Comparison of ENCODE assay signal across 1 cellular context in the genomic region with DNA sequence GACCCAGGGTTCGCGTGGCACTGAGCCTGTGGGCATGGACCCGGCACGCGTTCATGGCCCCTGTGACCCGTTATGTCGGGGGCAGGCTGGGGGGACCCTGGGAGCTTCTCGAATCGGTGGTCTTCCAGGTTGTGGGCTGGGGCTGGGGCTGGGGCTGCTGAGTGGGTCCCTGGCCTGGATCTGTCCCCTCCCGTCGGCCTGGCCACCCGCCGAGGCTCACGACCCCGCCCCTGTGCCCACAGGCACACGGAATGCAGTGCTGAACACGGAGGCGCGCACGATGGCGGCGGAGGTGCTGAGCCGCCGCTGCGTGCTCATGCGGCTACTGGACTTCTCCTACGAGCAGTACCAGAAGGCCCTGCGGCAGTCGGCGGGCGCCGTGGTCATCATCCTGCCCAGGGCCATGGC.
TF ChIP-seq lines count a peak whose summit lies in the region.

No MANE protein-coding gene starts in this region.

TF ChIP-seq in HepG2, 621 proteins besides CTCF, POLR2A, EP300 and RAD21:
- TF ChIP-seq AGO2 (optimal IDR thresholded peaks at IDR 0.05; ENCODE audit: low read depth, low read length), result peak; percentile 41
- peak; percentile 30; the same call in 1 of the 2 replicates for TF ChIP-seq ZNF768 (CRISPR knock-in tag; IDR thresholded peaks at IDR 0.05)
- TF ChIP-seq, protein P1, sequence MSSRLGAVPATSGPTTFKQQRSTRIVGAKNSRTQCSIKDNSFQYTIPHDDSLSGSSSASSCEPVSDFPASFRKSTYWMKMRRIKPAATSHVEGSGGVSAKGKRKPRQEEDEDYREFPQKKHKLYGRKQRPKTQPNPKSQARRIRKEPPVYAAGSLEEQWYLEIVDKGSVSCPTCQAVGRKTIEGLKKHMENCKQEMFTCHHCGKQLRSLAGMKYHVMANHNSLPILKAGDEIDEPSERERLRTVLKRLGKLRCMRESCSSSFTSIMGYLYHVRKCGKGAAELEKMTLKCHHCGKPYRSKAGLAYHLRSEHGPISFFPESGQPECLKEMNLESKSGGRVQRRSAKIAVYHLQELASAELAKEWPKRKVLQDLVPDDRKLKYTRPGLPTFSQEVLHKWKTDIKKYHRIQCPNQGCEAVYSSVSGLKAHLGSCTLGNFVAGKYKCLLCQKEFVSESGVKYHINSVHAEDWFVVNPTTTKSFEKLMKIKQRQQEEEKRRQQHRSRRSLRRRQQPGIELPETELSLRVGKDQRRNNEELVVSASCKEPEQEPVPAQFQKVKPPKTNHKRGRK (CRISPR knock-in tag; IDR thresholded peaks at IDR 0.05), result no peak
- peak; percentile 46 for TF ChIP-seq RBFOX2 (IDR thresholded peaks at IDR 0.05; ENCODE audit: low read depth, low read length)
- no peak for TF ChIP-seq ZNF841 (CRISPR knock-in tag; IDR thresholded peaks at IDR 0.05; ENCODE audit: borderline replicate concordance)
TF ChIP-seq in HepG2: peak in this region for 3.
